16 cellular contexts compared by ENCODE assay signal in the genomic region with DNA sequence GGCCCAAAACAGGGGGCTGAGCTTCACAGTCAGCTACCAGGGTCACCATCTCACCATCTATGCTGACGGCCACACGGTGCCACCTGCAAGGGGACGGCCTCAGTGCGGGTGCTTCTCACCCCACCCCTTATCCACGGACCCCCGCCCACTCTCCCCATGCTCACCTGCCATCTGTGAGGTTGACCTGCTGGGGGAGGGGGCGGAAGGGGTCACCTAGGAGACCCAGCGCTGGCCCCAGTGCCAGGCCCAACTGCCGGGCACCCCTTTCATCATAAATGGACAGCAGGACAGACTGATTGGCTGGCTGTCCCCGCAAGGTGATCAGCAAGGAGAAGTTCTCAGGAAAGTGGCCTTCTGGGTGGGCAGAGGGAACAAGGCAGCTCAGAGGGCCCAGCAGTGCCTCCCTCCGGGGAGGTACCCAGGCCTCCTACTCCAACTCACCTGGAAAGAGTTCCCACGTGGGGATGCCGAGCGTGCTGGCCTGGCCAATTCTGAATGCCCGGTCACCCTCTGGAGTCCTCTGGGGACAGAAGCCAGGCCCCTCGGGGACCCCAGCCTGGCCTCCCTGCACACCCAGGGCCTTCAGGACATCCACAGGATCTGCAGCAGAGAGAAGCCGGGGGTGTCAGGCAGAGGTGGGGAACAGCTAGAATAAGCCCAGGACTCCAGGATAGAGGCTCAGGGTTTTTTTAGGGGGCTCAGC. TPM values are rescaled to one million over a fixed set of nuclear protein-coding genes. Genes with fewer than 3 reads are reported as not detected.
DNase-seq lines count a peak whose midpoint lies in the region; ATAC-seq and TF ChIP-seq lines count a peak whose summit lies in the region.
"Had no signal": no experiment of that assay in that cellular context is flagged by ENCODE, and none has a peak within 500 bp of the region (broad histone marks: within the 10 kb centered on the region; RNA-seq: fewer than 3 reads in every experiment).

No MANE protein-coding gene starts in this region.

- intact Hi-C loops in left ventricle myocardium inferior (cut with micrococcal nuclease) = no loop called here
- intact Hi-C loops in cardiac septum (cut with DNase I) = loop anchor here (5.0 kb wide), 1 partner anchor 73 kb away; no protein-coding TSS in a partner anchor
- intact Hi-C loops in gastrocnemius medialis (cut with DNase I; ENCODE audit: low total_unique reads) = loop anchor here (5.0 kb wide), 1 partner anchor 58 kb away; no protein-coding TSS in a partner anchor
- intact Hi-C loops in vagina (cut with DNase I) = no loop called here

- no peaks in the 10 kb centered on the region for H3K9me3 ChIP-seq in left ventricle myocardium inferior (replicated peaks)
- no peaks in the 10 kb centered on the region for H3K9me3 ChIP-seq in duodenal mucosa (ENCODE audit: control insufficient read depth in 1 of 2, low read length in 2 of 2)
- H3K9me3 ChIP-seq in gastrocnemius medialis = no peaks in the 10 kb centered on the region
- no peaks in the 10 kb centered on the region for H3K9me3 ChIP-seq in vagina
- H3K9me3 ChIP-seq: right lobe of liver had no signal

- DNase-seq in left ventricle myocardium inferior = no peak
- no peak for DNase-seq in cardiac septum (ENCODE audit: low spot score)
- no peak for DNase-seq in gastrocnemius medialis
- DNase-seq in vagina (ENCODE audit: extremely low spot score in 2 of 2) = no peak
- no peak for DNase-seq in RKO (ENCODE audit: low spot score)
- DNase-seq in NCI-H1694 treated with DMSO at 0.1 percent for 48 hours (lab: John Stamatoyannopoulos, UW) = no peak
- DNase-seq in HuH-7 (ENCODE audit: low spot score) = no peak
- DNase-seq: activated CD4-positive, alpha-beta T cell treated with anti-CD3 and anti-CD28 coated beads, Interleukin-2, amount 10 ng/mL, durations not matched to agents 7 days and 5 days; activated gamma-delta T cell; DMS79; NCI-H2029; NCI-H748 treated with DMSO at 0.1 percent for 48 hours; right lobe of liver had no signal

- in situ Hi-C loops in gastrocnemius medialis (cut with MboI; ENCODE audit: low sequenced_read_pairs in 4 of 4) = loop anchor here in 1 of 4 donors (10.0 kb wide), 1 partner anchor 61 kb away; no protein-coding TSS in a partner anchor

- ATAC-seq in gastrocnemius medialis = no peak
- ATAC-seq: right lobe of liver had no signal

- H3K9ac ChIP-seq in duodenal mucosa (ENCODE audit: low read depth in 1 of 2, low read length in 2 of 2) = no peak overlapping the region

- peaks cover 95% of the 10 kb centered on the region for H3K27me3 ChIP-seq in left ventricle myocardium inferior (ENCODE audit: low read depth)
- peaks cover 9 to 13% of the 10 kb centered on the region in 2 donors for H3K27me3 ChIP-seq in duodenal mucosa (ENCODE audit: control insufficient read depth in 1 of 2, insufficient read depth in 2 of 2, low read length in 2 of 2)
- peaks cover 8 to 28% (median 26%) of the 10 kb centered on the region in 3 donors for H3K27me3 ChIP-seq in gastrocnemius medialis
- no peaks in the 10 kb centered on the region for H3K27me3 ChIP-seq in vagina
- H3K27me3 ChIP-seq: right lobe of liver had no signal

- H3K36me3 ChIP-seq in left ventricle myocardium inferior = peaks cover 23% of the 10 kb centered on the region
- H3K36me3 ChIP-seq in duodenal mucosa (ENCODE audit: control insufficient read depth in 1 of 2, insufficient read depth in 2 of 2, low read length in 2 of 2) = no peaks in the 10 kb centered on the region
- no peaks in the 10 kb centered on the region for H3K36me3 ChIP-seq in gastrocnemius medialis
- H3K36me3 ChIP-seq in vagina = no peaks in the 10 kb centered on the region
- H3K36me3 ChIP-seq: right lobe of liver had no signal

- TF ChIP-seq CTCF in left ventricle myocardium inferior (IDR thresholded peaks at IDR 0.05; ENCODE audit: borderline replicate concordance) = no peak
- TF ChIP-seq CTCF in gastrocnemius medialis (IDR thresholded peaks at IDR 0.05 in 4 of 5, conservative IDR thresholded peaks at IDR 0.05 in 1 of 5) = no peak
- no peak for TF ChIP-seq CTCF in vagina (IDR thresholded peaks at IDR 0.05)

- TF ChIP-seq POLR2A in gastrocnemius medialis (IDR thresholded peaks at IDR 0.05) (no peak), vagina (IDR thresholded peaks at IDR 0.05) (no peak)

- H3K4me3 ChIP-seq in left ventricle myocardium inferior = peak overlapping the region; percentile 50
- no peak overlapping the region for H3K4me3 ChIP-seq in duodenal mucosa (ENCODE audit: low read depth in 1 of 2, low read length in 2 of 2)
- peak overlapping the region in 3 of 4 donors; percentile 12 to 13 (median 13) for H3K4me3 ChIP-seq in gastrocnemius medialis
- H3K4me3 ChIP-seq in vagina = peak overlapping the region; percentile 3 to 7
- H3K4me3 ChIP-seq: right lobe of liver had no signal

- H3K4me1 ChIP-seq in left ventricle myocardium inferior (peaks cover 63% of the 10 kb centered on the region), duodenal mucosa (ENCODE audit: control insufficient read depth in 1 of 2, insufficient read depth in 2 of 2, low read length in 2 of 2) (peaks cover 10% of the 10 kb centered on the region in 2 donors), gastrocnemius medialis (no peaks in the 10 kb centered on the region), vagina (peaks cover 60% of the 10 kb centered on the region)

- H3K27ac ChIP-seq in left ventricle myocardium inferior (replicated peaks) = peak overlapping the region; percentile 87
- H3K27ac ChIP-seq in duodenal mucosa (ENCODE audit: low read depth, low read length) = peak overlapping the region; percentile 20
- peak overlapping the region; percentile 74 to 75 (median 74) for H3K27ac ChIP-seq in gastrocnemius medialis
- H3K27ac ChIP-seq in vagina = peak overlapping the region; percentile 92
- H3K27ac ChIP-seq: right lobe of liver had no signal

RNA-seq across cellular contexts. Expression of a gene that starts 4.5 kb away (rescaled TPM):
- 8.7 TPM for total RNA-seq in left ventricle myocardium inferior
- total RNA-seq in cardiac septum = 8.9 TPM
- 1 to 10 TPM; 5.7 to 9.8 (median 6.6) TPM for total RNA-seq in gastrocnemius medialis
- 13.3 TPM for total RNA-seq in vagina
- total RNA-seq: T-helper 2 cell treated with Interferon-gamma antibody and Interleukin-4, amounts not matched to agents 100 ng/mL and 5 ng/mL, for 36 hours had no signal

RNA-seq across cellular contexts. Expression of a gene that starts 7.5 kb away (rescaled TPM):
- total RNA-seq in left ventricle myocardium inferior (not detected), cardiac septum (not detected), gastrocnemius medialis (not detected), vagina (not detected)
- total RNA-seq: activated CD4-positive, alpha-beta T cell treated with anti-CD3 and anti-CD28 coated beads, Interleukin-2, amount 10 ng/mL, durations not matched to agents 7 days and 5 days; LHCN-M2; right lobe of liver; T-helper 2 cell treated with Interferon-gamma antibody and Interleukin-4, amounts not matched to agents 100 ng/mL and 5 ng/mL, for 36 hours had no signal

Comparison
In these comparisons a context has a peak if more than half of its experiments do, and no peak if none do; other contexts are left out.
1. intact Hi-C loops: an anchor here in cardiac septum (5.0 kb wide) and gastrocnemius medialis (5.0 kb wide); none called in left ventricle myocardium inferior and vagina.
2. H3K27ac ChIP-seq: peak in every context shown above with its lines; median percentile 92 in vagina; 87 in left ventricle myocardium inferior; 74 in gastrocnemius medialis; 20 in duodenal mucosa.
3. H3K4me3 ChIP-seq: peak in left ventricle myocardium inferior (single experiment), gastrocnemius medialis (3 of 4) and vagina (2 of 2); none in duodenal mucosa (0 of 2).